ENCODE assay signal across 16 cellular contexts in the genomic region with DNA sequence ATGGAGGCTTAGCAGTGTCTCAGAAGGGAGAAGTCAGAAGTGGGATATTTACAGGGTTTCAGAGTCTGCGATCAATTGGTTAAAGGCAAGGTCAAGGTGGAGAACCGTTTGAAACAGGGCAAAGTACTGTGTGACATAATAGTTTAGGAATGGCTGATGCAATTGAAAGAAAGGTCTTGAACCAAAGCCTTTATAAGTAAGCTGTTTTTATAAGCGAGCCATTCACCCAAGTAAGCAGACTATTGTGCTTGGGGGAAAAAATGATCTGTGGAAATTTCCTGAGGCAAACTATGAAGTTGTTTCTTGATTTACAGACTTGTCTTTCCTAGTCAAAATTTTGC.
DNase-seq lines count a peak whose midpoint lies in the region; ATAC-seq, FAIRE-seq and TF ChIP-seq lines count a peak whose summit lies in the region.
"Had no signal": no experiment of that assay in that cellular context is flagged by ENCODE, and none has a peak within 500 bp of the region (broad histone marks: within the 10 kb centered on the region; RNA-seq: fewer than 3 reads in every experiment).

No MANE protein-coding gene starts in this region.

- FAIRE-seq in RCC 7860 (lab: Jason Lieb, UNC) = no peak

- no peak for ATAC-seq in left ventricle myocardium superior
- no peak for ATAC-seq in HG02642 (IDR thresholded peaks at IDR 0.05; ENCODE audit: poor library complexity, unreplicated experiment)
- ATAC-seq: activated naive CD4-positive, alpha-beta T cell treated with anti-CD3 and anti-CD28 coated beads, Interleukin-2, amount 50 U/mL, for 72 hours had no signal

- H3K4me1 Mint-ChIP-seq in Calu3 (ENCODE audit: low read depth, unreplicated experiment) = peaks cover 48% of the 10 kb centered on the region

- H3K27ac ChIP-seq in epithelial cell of prostate = peak overlapping the region; percentile 71
- H3K27ac ChIP-seq: HL-60 had no signal

- peaks cover 13% of the 10 kb centered on the region for H3K36me3 Mint-ChIP-seq in Calu3 (ENCODE audit: insufficient read depth, unreplicated experiment)

- CTCF ChIA-PET in Calu3 (lab: Charles Lee) = interaction anchor here (0.6 kb wide), 1 partner anchor 327 kb away, joined by 5 read pairs; no protein-coding TSS in a partner anchor
- CTCF ChIA-PET in GM10248 (lab: Yijun Ruan, JAX) = no interaction called here

- peak overlapping the region; percentile 22 for H3K4me3 Mint-ChIP-seq in Calu3 (ENCODE audit: low read depth, unreplicated experiment)

- TF ChIP-seq CTCF in Calu3 (IDR thresholded peaks at IDR 0.05; ENCODE audit: unreplicated experiment) (no peak), GM10248 (IDR thresholded peaks at IDR 0.05; ENCODE audit: control extremely low read depth, extremely low read depth, low read depth, missing control alignments) (no peak)

- no TSS peak for BruUV-seq in Calu3 (replicated peaks; lab: Mats Ljungman, UMichigan)

- DNase-seq in Calu3 = no peak
- peak; percentile 10 for DNase-seq in RCC 7860 (ENCODE audit: low spot score)
- no peak for DNase-seq in epithelial cell of prostate (ENCODE audit: low read depth, low spot score)
- peak; percentile 36 for DNase-seq in mucosa of gallbladder (ENCODE audit: low spot score)
- no peak for DNase-seq in GM10248 (ENCODE audit: extremely low spot score)
- no peak for DNase-seq in HuH-7 (ENCODE audit: low spot score)
- DNase-seq in left ventricle myocardium superior = no peak
- DNase-seq: cerebellar nuclear complex; NCI-H1417; NK-92 treated with Interleukin-12 subunit alpha and Interleukin-12 subunit beta, amount 100 ng/mL, for 24 hours; SHP77; substantia nigra had no signal

- POLR2A ChIA-PET in GM10248 (lab: Yijun Ruan, JAX) = no interaction called here

- H3K9me3 Mint-ChIP-seq in Calu3 (ENCODE audit: low read depth, unreplicated experiment) = peaks cover 4% of the 10 kb centered on the region

- no peaks in the 10 kb centered on the region for H3K27me3 Mint-ChIP-seq in Calu3 (ENCODE audit: unreplicated experiment)
- H3K27me3 Mint-ChIP-seq: progenitor cell of endocrine pancreas had no signal

- intact Hi-C loops in Calu3 (cut with micrococcal nuclease; ENCODE audit: unreplicated experiment) (no loop called here), left ventricle myocardium superior (cut with micrococcal nuclease) (no loop called here)

- peak overlapping the region; percentile 79 for H3K27ac Mint-ChIP-seq in Calu3 (ENCODE audit: unreplicated experiment)
- H3K27ac Mint-ChIP-seq: activated naive CD4-positive, alpha-beta T cell treated with anti-CD3 and anti-CD28 coated beads, Interleukin-2, amount 50 U/mL, for 72 hours; progenitor cell of endocrine pancreas had no signal

Comparison
In these comparisons a context has a peak if more than half of its experiments do, and no peak if none do; other contexts are left out.
1. DNase-seq: peak in RCC 7860 (single experiment) and mucosa of gallbladder (single experiment); none in Calu3 (single experiment), epithelial cell of prostate (single experiment), GM10248 (single experiment), HuH-7 (single experiment) and left ventricle myocardium superior (single experiment).